Comparison of ENCODE assay signal across 1 cellular context in genomic region chr1:89873757-89874156, GRCh38.
TF ChIP-seq lines count a peak whose summit lies in the region.

No MANE protein-coding gene starts in this region.

TF ChIP-seq in GM23338, 12 proteins besides CTCF, POLR2A, EP300 and RAD21 (continued from another document):
- TF ChIP-seq ZNF462 (CRISPR knock-in tag; IDR thresholded peaks at IDR 0.05) (no peak), STAT1 (IDR thresholded peaks at IDR 0.05; ENCODE audit: unreplicated experiment) (no peak), CREB1 (CRISPR knock-in tag; IDR thresholded peaks at IDR 0.05; ENCODE audit: low read depth) (no peak), EZH2phosphoT487 (IDR thresholded peaks at IDR 0.05; ENCODE audit: unreplicated experiment) (no peak)
- TF ChIP-seq, protein P1, sequence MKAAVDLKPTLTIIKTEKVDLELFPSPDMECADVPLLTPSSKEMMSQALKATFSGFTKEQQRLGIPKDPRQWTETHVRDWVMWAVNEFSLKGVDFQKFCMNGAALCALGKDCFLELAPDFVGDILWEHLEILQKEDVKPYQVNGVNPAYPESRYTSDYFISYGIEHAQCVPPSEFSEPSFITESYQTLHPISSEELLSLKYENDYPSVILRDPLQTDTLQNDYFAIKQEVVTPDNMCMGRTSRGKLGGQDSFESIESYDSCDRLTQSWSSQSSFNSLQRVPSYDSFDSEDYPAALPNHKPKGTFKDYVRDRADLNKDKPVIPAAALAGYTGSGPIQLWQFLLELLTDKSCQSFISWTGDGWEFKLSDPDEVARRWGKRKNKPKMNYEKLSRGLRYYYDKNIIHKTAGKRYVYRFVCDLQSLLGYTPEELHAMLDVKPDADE (IDR thresholded peaks at IDR 0.05): no peak
